In the genomic region with DNA sequence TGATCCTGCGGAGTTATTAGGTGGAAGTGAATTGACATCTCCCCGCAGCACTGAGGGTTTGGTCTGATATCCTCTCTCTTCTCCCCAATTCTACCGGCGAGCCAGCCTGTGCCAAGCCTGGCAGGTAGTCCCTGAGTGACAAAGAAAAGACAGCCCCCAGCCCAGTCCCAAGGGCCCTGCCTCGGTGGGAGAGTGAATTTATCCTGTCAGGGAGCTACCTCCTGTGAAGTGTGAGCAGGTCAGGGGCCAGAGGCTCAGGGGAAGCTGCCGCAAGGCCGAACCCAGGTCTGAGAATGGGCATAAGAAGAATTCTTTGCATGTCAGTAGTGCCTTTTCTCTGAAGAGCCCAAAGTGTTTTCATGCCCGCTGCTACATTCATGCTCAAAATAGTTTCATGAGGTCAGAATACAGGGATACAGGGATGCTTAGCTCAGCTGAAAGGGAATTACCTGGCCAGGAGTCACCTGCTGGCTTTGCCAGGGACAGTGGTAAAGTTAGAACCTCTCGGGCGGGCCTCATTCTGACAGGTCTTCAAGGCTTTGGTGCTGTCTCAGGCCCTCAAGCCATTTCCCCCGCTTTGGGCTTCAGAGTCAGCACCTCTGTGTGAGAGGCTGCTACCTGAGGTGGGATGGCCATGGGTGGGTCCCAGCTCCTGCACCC, we compare ENCODE assay signal across 12 cellular contexts. TPM values are rescaled to one million over a fixed set of nuclear protein-coding genes. Genes with fewer than 3 reads are reported as not detected.
DNase-seq lines count a peak whose midpoint lies in the region; ATAC-seq and TF ChIP-seq lines count a peak whose summit lies in the region.
"Had no signal": no experiment of that assay in that cellular context is flagged by ENCODE, and none has a peak within 500 bp of the region (broad histone marks: within the 10 kb centered on the region; RNA-seq: fewer than 3 reads in every experiment).

No MANE protein-coding gene starts in this region.

- TF ChIP-seq CTCF in PC-3 (conservative IDR thresholded peaks at IDR 0.05; ENCODE audit: low read depth, low read length) (no peak), mammary epithelial cell (conservative IDR thresholded peaks at IDR 0.05 in 1 of 2, IDR thresholded peaks at IDR 0.05 in 1 of 2; ENCODE audit: extremely low read depth in 1 of 2, insufficient read depth in 1 of 2, low read depth in 1 of 2, low read length in 2 of 2) (no peak), mesothelial cell of epicardium (IDR thresholded peaks at IDR 0.05; ENCODE audit: unreplicated experiment) (no peak), thoracic aorta (IDR thresholded peaks at IDR 0.05) (no peak)

- no peaks in the 10 kb centered on the region for H3K9me2 ChIP-seq in PC-3 (replicated peaks; ENCODE audit: low read length)

- H3K4me1 ChIP-seq in PC-3 (ENCODE audit: insufficient read depth, low read length) (peaks cover 46% of the 10 kb centered on the region), mammary epithelial cell (ENCODE audit: insufficient read depth, low read length) (peaks cover 56% of the 10 kb centered on the region), thoracic aorta (ENCODE audit: control insufficient read depth in 1 of 2, low read depth in 2 of 2) (peaks cover 14 to 40% of the 10 kb centered on the region in 2 donors)

- no peaks in the 10 kb centered on the region for H4K20me1 ChIP-seq in PC-3 (ENCODE audit: low read length)
- H4K20me1 ChIP-seq in mammary epithelial cell (ENCODE audit: insufficient read depth, low read length) = no peaks in the 10 kb centered on the region

- ATAC-seq in PC-3 (peak; percentile 4), thoracic aorta (ENCODE audit: insufficient number of reproducible peaks, low FRiP score, low read depth) (no peak), GM21390 (IDR thresholded peaks at IDR 0.05; ENCODE audit: unreplicated experiment) (no peak)

- peaks cover 4% of the 10 kb centered on the region for H3F3A ChIP-seq in PC-3 (ENCODE audit: low read length, unreplicated experiment)

- 73% methylated on average over 11 of the region's 11 CpGs for WGBS in mammary epithelial cell (ENCODE audit: low coverage, missing lambda C conversion rate)

- H2AFZ ChIP-seq in PC-3 (ENCODE audit: low read length) (no peak overlapping the region), mammary epithelial cell (ENCODE audit: low read depth, low read length) (peak overlapping the region; percentile 74)

- peak overlapping the region; percentile 77 for H3K4me2 ChIP-seq in PC-3 (ENCODE audit: low read length)
- H3K4me2 ChIP-seq in mammary epithelial cell (ENCODE audit: insufficient read depth, low read depth, low read length) = peak overlapping the region; percentile 71

- H3K9me3 Mint-ChIP-seq in mesothelial cell of epicardium = no peaks in the 10 kb centered on the region
- H3K9me3 Mint-ChIP-seq: neural crest cell had no signal

- POLR2A ChIA-PET in PC-3 (lab: Charles Lee; ENCODE audit: unreplicated experiment) = interaction anchor here (0.5 kb wide), 1 partner anchor 1336 kb away, joined by 11 read pairs; no protein-coding TSS in a partner anchor

- H3K79me2 ChIP-seq in PC-3 (ENCODE audit: low read length) (no peaks in the 10 kb centered on the region), mammary epithelial cell (ENCODE audit: insufficient read depth, low read length) (peaks cover 6% of the 10 kb centered on the region)

- dilution Hi-C loops in mammary epithelial cell (cut with HindIII; ENCODE audit: low sequenced_read_pairs) = loop anchor here (5.0 kb wide), 1 partner anchor 65 kb away; no protein-coding TSS in a partner anchor

- no peak overlapping the region for H3K4me3 Mint-ChIP-seq in mesothelial cell of epicardium

- H3K27me3 Mint-ChIP-seq in mesothelial cell of epicardium (ENCODE audit: low read depth) = peaks cover 58% of the 10 kb centered on the region

- intact Hi-C loops in PC-3 (cut with micrococcal nuclease) (loop anchor here (1.0 kb wide), 1 partner anchor 45 kb away; no protein-coding TSS in a partner anchor), mammary epithelial cell (cut with micrococcal nuclease) (loop anchor here (1.0 kb wide), 1 partner anchor 13 kb away; no protein-coding TSS in a partner anchor)

- no peaks in the 10 kb centered on the region for H3K9me3 ChIP-seq in PC-3 (ENCODE audit: low read length)
- H3K9me3 ChIP-seq in mammary epithelial cell (replicated peaks; ENCODE audit: insufficient read depth, low read length) = no peaks in the 10 kb centered on the region
- H3K9me3 ChIP-seq in thoracic aorta = no peaks in the 10 kb centered on the region

- peak overlapping the region; percentile 10 for H3K27ac Mint-ChIP-seq in mesothelial cell of epicardium

- CTCF ChIA-PET in PC-3 (lab: Charles Lee) = interaction anchor here (0.6 kb wide), 2 partner anchors 62 to 71 kb away, joined by 3 read pairs; no protein-coding TSS in a partner anchor
- CTCF ChIA-PET in mammary epithelial cell (lab: Charles Lee; ENCODE audit: low non-redundant PET) = no interaction called here

- peak overlapping the region; percentile 28; the same call in 1 of the 2 replicates for H3K4me3 ChIP-seq in PC-3 (ENCODE audit: low read length)
- H3K4me3 ChIP-seq in mammary epithelial cell (replicated peaks in 1 of 3; ENCODE audit: insufficient read depth in 1 of 3, low read depth in 2 of 3, low read length in 3 of 3) = no peak overlapping the region
- H3K4me3 ChIP-seq in thoracic aorta = peak overlapping the region; percentile 15

- in situ Hi-C loops in mammary epithelial cell (cut with MboI; ENCODE audit: low sequenced_read_pairs in 2 of 2) = no loop called here

- no peaks in the 10 kb centered on the region for H3K27me3 ChIP-seq in PC-3 (ENCODE audit: low read length)
- H3K27me3 ChIP-seq in mammary epithelial cell (ENCODE audit: insufficient read depth, low read length) = no peaks in the 10 kb centered on the region
- H3K27me3 ChIP-seq in thoracic aorta (replicated peaks; ENCODE audit: insufficient read depth) = no peaks in the 10 kb centered on the region

- H3K36me3 Mint-ChIP-seq in mesothelial cell of epicardium = no peaks in the 10 kb centered on the region

- H3K4me1 Mint-ChIP-seq in mesothelial cell of epicardium = peaks cover 51% of the 10 kb centered on the region

- TSS peak; percentile 40 for BruUV-seq in PC-3 (replicated peaks; lab: Mats Ljungman, UMichigan)
- TSS peak; percentile 75 for BruUV-seq in mammary epithelial cell (replicated peaks; lab: Mats Ljungman, UMichigan)

- DNase-seq in PC-3 (peak; percentile 39), mammary epithelial cell (peak; percentile 37), mesothelial cell of epicardium (ENCODE audit: low spot score in 2 of 2, unreplicated experiment in 2 of 2) (no peak), thoracic aorta (ENCODE audit: low spot score) (no peak), NOMO-1 treated with DMSO at 0.1 percent for 48 hours (lab: John Stamatoyannopoulos, UW; ENCODE audit: unreplicated experiment) (no peak), occipital lobe (lab: John Stamatoyannopoulos, UW) (no peak), T1000 (lab: John Stamatoyannopoulos, UW) (no peak)
- DNase-seq: activated CD4-positive, alpha-beta T cell treated with anti-CD3 and anti-CD28 coated beads for 48 hours; activated T-cell treated with anti-CD3 and anti-CD28 coated beads, Interleukin-2, amount 50 U/mL, for 1 hour; cortex of kidney had no signal

- H3K9ac ChIP-seq in PC-3 (ENCODE audit: low read length) = peak overlapping the region; percentile 37; the same call in 1 of the 2 replicates
- H3K9ac ChIP-seq in mammary epithelial cell (ENCODE audit: insufficient read depth, low read length) = peak overlapping the region; percentile 62

- no peaks in the 10 kb centered on the region for H3K36me3 ChIP-seq in PC-3 (ENCODE audit: low read depth, low read length)
- H3K36me3 ChIP-seq in mammary epithelial cell (ENCODE audit: insufficient read depth, low read length) = no peaks in the 10 kb centered on the region
- no peaks in the 10 kb centered on the region for H3K36me3 ChIP-seq in thoracic aorta

- H3K27ac ChIP-seq in PC-3 (ENCODE audit: low read length) (peak overlapping the region; percentile 78), mammary epithelial cell (ENCODE audit: insufficient read depth, low read depth, low read length) (peak overlapping the region; percentile 91), thoracic aorta (peak overlapping the region in 1 of 2 donors; percentile 14)

RNA-seq across cellular contexts. Expression of a gene that starts 5.3 kb away (rescaled TPM):
- total RNA-seq in PC-3 (2014; rRNA removed) = 15.5 and 16.0 TPM in 2 replicates
- total RNA-seq in mammary epithelial cell = 1 to 10 TPM; 3.5 to 6.7 TPM
- polyA plus RNA-seq in mammary epithelial cell = 1.8 TPM
- polyA minus RNA-seq in mammary epithelial cell = 3.4 TPM
- 6.5 to 7.0 TPM (median 6.8 TPM) in 3 replicates for total RNA-seq in mesothelial cell of epicardium
- total RNA-seq in thoracic aorta = 10 to 100 TPM; 21.7 to 22.8 TPM
- total RNA-seq in occipital lobe = 0.62 TPM

RNA-seq across cellular contexts. Expression of a gene that starts 42.4 kb away (rescaled TPM):
- total RNA-seq in PC-3 (2014; rRNA removed) = 27.0 and 28.3 TPM in 2 replicates
- total RNA-seq in mammary epithelial cell = 10 to 100 TPM in 1 of 2 donors, 1 to 10 TPM in 1; 9.2 to 11.6 TPM
- polyA plus RNA-seq in mammary epithelial cell = 6.7 TPM
- polyA minus RNA-seq in mammary epithelial cell = 5.5 TPM
- 7.9 to 8.4 TPM (median 8.2 TPM) in 3 replicates for total RNA-seq in mesothelial cell of epicardium
- total RNA-seq in thoracic aorta = 10 to 100 TPM in 1 of 2 donors, 1 to 10 TPM in 1; 5.8 to 16.1 TPM
- 1.1 TPM for total RNA-seq in occipital lobe

Comparison
In these comparisons a context has a peak if more than half of its experiments do, and no peak if none do; other contexts are left out.
1. DNase-seq: peak in PC-3 (single experiment) and mammary epithelial cell (single experiment); none in mesothelial cell of epicardium (0 of 2), thoracic aorta (single experiment), NOMO-1 treated with DMSO at 0.1 percent for 48 hours (single experiment), occipital lobe (single experiment) and T1000 (single experiment).
2. H3K4me3 ChIP-seq: peak in PC-3 (single experiment) and thoracic aorta (single experiment); none in mammary epithelial cell (0 of 3).